In the genomic region with DNA sequence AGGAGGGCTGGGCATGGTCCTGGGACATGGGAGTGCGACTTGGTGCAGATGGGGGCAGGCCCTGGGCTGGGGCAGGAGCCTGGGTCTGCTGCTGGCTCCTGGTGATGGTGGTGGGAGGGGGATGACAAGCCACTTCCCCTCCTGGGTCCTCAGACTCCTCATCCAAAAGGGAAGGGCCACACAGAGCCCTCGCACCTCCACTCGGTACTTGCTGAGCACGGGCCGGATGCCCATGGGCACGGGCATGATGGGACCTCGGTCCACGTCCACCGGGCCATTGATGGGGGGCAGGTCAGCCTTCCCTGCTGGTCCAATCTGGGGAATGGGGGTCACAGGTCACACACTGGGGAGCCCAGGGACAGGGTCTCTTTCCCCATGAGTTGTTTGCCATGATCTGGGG, we compare ENCODE assay signal across 27 cellular contexts. TPM values are rescaled to one million over a fixed set of nuclear protein-coding genes. Genes with fewer than 3 reads are reported as not detected.
"Had no signal": no experiment of that assay in that cellular context is flagged by ENCODE, and none has a peak within 500 bp of the region (broad histone marks: within the 10 kb centered on the region; RNA-seq: fewer than 3 reads in every experiment).

No MANE protein-coding gene starts in this region.

- H3K9me3 ChIP-seq: colonic mucosa, gastrocnemius medialis had no signal

- FAIRE-seq: endometrium, islet of Langerhans, keratinocyte had no signal

- H3K4me3 ChIP-seq: colonic mucosa, esophagus squamous epithelium, gastrocnemius medialis, heart right ventricle, lower lobe of right lung, mucosa of descending colon had no signal

- H3K27me3 ChIP-seq: colonic mucosa, esophagus squamous epithelium, gastrocnemius medialis, heart right ventricle had no signal

- ATAC-seq: effector memory CD8-positive, alpha-beta T cell; esophagus mucosa; gastrocnemius medialis; heart right ventricle; left colon; left lobe of liver; left ventricle myocardium superior; lower lobe of right lung; mucosa of descending colon had no signal

- H3K27ac ChIP-seq: colonic mucosa, epithelial cell of prostate, esophagus squamous epithelium, gastrocnemius medialis, heart right ventricle, lower lobe of right lung had no signal

- H3K4me1 ChIP-seq: colonic mucosa, lower lobe of right lung had no signal

- DNase-seq: colonic mucosa; cortex of kidney; effector CD8-positive, alpha-beta T cell; effector memory CD8-positive, alpha-beta T cell; endodermal cell; erythroblast; esophagus squamous epithelium; foreskin fibroblast; foreskin melanocyte; gastrocnemius medialis; glutamatergic neuron; head of caudate nucleus; heart right ventricle; hippocampal formation; kidney glomerular epithelial cell; left colon; left ventricle myocardium superior; mesenchymal stem cell had no signal

- H3K36me3 ChIP-seq: colonic mucosa, esophagus squamous epithelium, gastrocnemius medialis, heart right ventricle, lower lobe of right lung had no signal

RNA-seq across cellular contexts. Expression of a gene that starts 4.1 kb away (rescaled TPM):
- total RNA-seq: chondrocyte, colonic mucosa, esophagus mucosa, left colon, left ventricle myocardium superior had no signal
- polyA plus RNA-seq: keratinocyte had no signal
